ENCODE assay signal across 23 cellular contexts in the genomic region with DNA sequence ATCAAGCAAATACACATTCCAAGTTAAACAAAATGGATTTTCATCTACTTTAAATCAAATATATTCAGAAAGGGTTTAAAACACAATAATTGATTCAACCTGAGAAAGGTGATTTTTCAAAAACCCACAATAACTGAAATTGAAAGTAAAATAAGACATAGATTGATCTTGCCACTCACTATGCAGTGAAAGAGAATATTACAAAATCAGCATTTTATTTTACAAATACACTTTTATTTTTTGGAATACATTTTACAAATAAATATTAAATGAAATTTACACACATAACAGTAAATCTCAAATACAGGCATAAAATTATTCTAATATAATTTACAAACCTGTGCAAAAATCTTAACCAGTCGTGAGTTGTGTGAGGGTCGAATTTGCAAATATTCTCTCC. TPM values are rescaled to one million over a fixed set of nuclear protein-coding genes. Genes with fewer than 3 reads are reported as not detected.
DNase-seq lines count a peak whose midpoint lies in the region; ATAC-seq, FAIRE-seq and TF ChIP-seq lines count a peak whose summit lies in the region.
"Had no signal": no experiment of that assay in that cellular context is flagged by ENCODE, and none has a peak within 500 bp of the region (broad histone marks: within the 10 kb centered on the region; RNA-seq: fewer than 3 reads in every experiment).

No MANE protein-coding gene starts in this region.

- H3K36me3 ChIP-seq in HepG2 (replicated peaks in 1 of 2; ENCODE audit: control insufficient read depth in 1 of 2, insufficient read depth in 2 of 2, low read length in 2 of 2) (peaks cover 0 to 1% of the 10 kb centered on the region in 2 experiments; a peak in 2 of 5 replicates), right lobe of liver (peaks cover 0 to 5% (median 0%) of the 10 kb centered on the region in 4 donors), pancreas (no peaks in the 10 kb centered on the region)
- H3K36me3 ChIP-seq: BE2C had no signal

- in situ Hi-C loops in HepG2 (cut with HindIII; ENCODE audit: extremely low pct_ligation_motif_present, low pct_unique_long_range_greater_than_20kb) = no loop called here

- H2AFZ ChIP-seq in HepG2 (ENCODE audit: low read length) = no peak overlapping the region

- ATAC-seq in HepG2 (no peak), right lobe of liver (no peak), pancreas (no peak)

- no TSS peak for BruUV-seq in HepG2 (replicated peaks; lab: Mats Ljungman, UMichigan)

- WGBS in HepG2 (ENCODE audit: low lambda C conversion rate) = 98% methylated on average over 2 of the region's 2 CpGs
- 87% methylated on average over 2 of the region's 2 CpGs for WGBS in right lobe of liver (ENCODE audit: insufficient coverage, low coverage, low lambda C conversion rate, missing lambda C conversion rate)
- 95 to 98% methylated on average over 2 of the region's 2 CpGs for WGBS in pancreas, 2 donors

- TF ChIP-seq CTCF in HepG2 (CRISPR knock-in tag; IDR thresholded peaks at IDR 0.05) (no peak), right lobe of liver (IDR thresholded peaks at IDR 0.05) (no peak), pancreas (IDR thresholded peaks at IDR 0.05) (no peak)

- POLR2A ChIA-PET in HepG2 (lab: Yijun Ruan, JAX) = interaction anchor here (1.9 kb wide), 1 partner anchor 11 kb away, joined by 6 read pairs; a partner anchor contains a TSS

- H3K4me3 ChIP-seq in HepG2 (replicated peaks in 1 of 3; ENCODE audit: insufficient read depth in 1 of 3, low read depth in 2 of 3, low read length in 3 of 3) = no peak overlapping the region
- no peak overlapping the region for H3K4me3 ChIP-seq in right lobe of liver
- no peak overlapping the region for H3K4me3 ChIP-seq in pancreas
- H3K4me3 ChIP-seq: BLaER1 treated with 17β-estradiol and CSF1 and Interleukin-3, amounts not matched to agents 10 nM and 100 nM; HAP-1 had no signal

- H3K27ac ChIP-seq in HepG2 (ENCODE audit: extremely low read length, insufficient read depth, low read length) = no peak overlapping the region
- no peak overlapping the region for H3K27ac ChIP-seq in right lobe of liver
- H3K27ac ChIP-seq in pancreas = no peak overlapping the region
- H3K27ac ChIP-seq: 22Rv1 had no signal

- no peaks in the 10 kb centered on the region for H4K20me1 ChIP-seq in HepG2 (ENCODE audit: insufficient read depth, low read length)
- H4K20me1 ChIP-seq: BLaER1 treated with 17β-estradiol and CSF1 and Interleukin-3, amounts not matched to agents 10 nM and 100 nM had no signal

- H3K9ac ChIP-seq in HepG2 (ENCODE audit: insufficient read depth, low read depth, low read length) = no peak overlapping the region
- H3K9ac ChIP-seq: BLaER1 treated with 17β-estradiol and CSF1 and Interleukin-3, amounts not matched to agents 10 nM and 100 nM had no signal

- intact Hi-C loops in HepG2 (cut with micrococcal nuclease; ENCODE audit: unreplicated experiment) = no loop called here
- intact Hi-C loops in right lobe of liver (cut with DNase I) = no loop called here
- intact Hi-C loops in pancreas (cut with DNase I) = no loop called here

- no peaks in the 10 kb centered on the region for H3K27me3 ChIP-seq in HepG2 (ENCODE audit: control insufficient read depth in 1 of 2, insufficient read depth in 2 of 2, low read length in 2 of 2)
- no peaks in the 10 kb centered on the region for H3K27me3 ChIP-seq in right lobe of liver
- H3K27me3 ChIP-seq in pancreas = no peaks in the 10 kb centered on the region
- H3K27me3 ChIP-seq: BE2C; BLaER1 treated with 17β-estradiol and CSF1 and Interleukin-3, amounts not matched to agents 10 nM and 100 nM had no signal

- H3K4me1 ChIP-seq in HepG2 (ENCODE audit: insufficient read depth, low read length) (peaks cover 37% of the 10 kb centered on the region), right lobe of liver (peaks cover 0 to 3% (median 0%) of the 10 kb centered on the region in 4 donors), pancreas (peaks cover 0 to 6% (median 0%) of the 10 kb centered on the region in 3 donors)
- H3K4me1 ChIP-seq: BE2C, HAP-1 had no signal

- no peak overlapping the region for H3K4me2 ChIP-seq in HepG2 (ENCODE audit: low read depth, low read length)
- H3K4me2 ChIP-seq: BLaER1 treated with 17β-estradiol and CSF1 and Interleukin-3, amounts not matched to agents 10 nM and 100 nM had no signal

- H3K9me3 ChIP-seq in HepG2 (ENCODE audit: low read length) (no peaks in the 10 kb centered on the region), right lobe of liver (no peaks in the 10 kb centered on the region), pancreas (no peaks in the 10 kb centered on the region)
- H3K9me3 ChIP-seq: BE2C; BLaER1 treated with 17β-estradiol and CSF1 and Interleukin-3, amounts not matched to agents 10 nM and 100 nM; HAP-1 had no signal

- TF ChIP-seq RAD21 in HepG2 (CRISPR knock-in tag; IDR thresholded peaks at IDR 0.05) = no peak

- no peaks in the 10 kb centered on the region for H3K79me2 ChIP-seq in HepG2 (ENCODE audit: insufficient read depth, low read length)

- no peak for FAIRE-seq in HepG2 (lab: Jason Lieb, UNC)
- FAIRE-seq in endometrium (lab: Jason Lieb, UNC) = peak; percentile 18
- peak; percentile 39 for FAIRE-seq in pancreas (lab: Jason Lieb, UNC)
- FAIRE-seq: A204.1, D721Med, GM12892, H54 had no signal

- CTCF ChIA-PET in HepG2 (lab: Yijun Ruan, JAX; ENCODE audit: low intra/inter-chr PET ratio, low total read pairs) = no interaction called here

- DNase-seq in HepG2 (ENCODE audit: low spot score) (no peak), right lobe of liver (no peak), pancreas (no peak), DMS153 (lab: John Stamatoyannopoulos, UW) (no peak), HuH-7 (ENCODE audit: low spot score) (no peak)
- DNase-seq: ACHN; BE2C; CD4-positive, alpha-beta T cell; CD8-positive, alpha-beta memory T cell; DMS 273 treated with DMSO at 0.1 percent for 48 hours; DMS53; DMS79 treated with DMSO at 0.1 percent for 48 hours; GF-D8; GOT3; HFFc6 had no signal

- TF ChIP-seq EP300 in HepG2 (IDR thresholded peaks at IDR 0.05; ENCODE audit: low read depth in 2 of 2, low read length in 2 of 2) (no peak), HepG2 (CRISPR knock-in tag; IDR thresholded peaks at IDR 0.05; ENCODE audit: borderline replicate concordance) (no peak)

- TF ChIP-seq POLR2A in HepG2 (IDR thresholded peaks at IDR 0.05; ENCODE audit: insufficient read depth in 1 of 2, low read depth in 2 of 2, low read length in 2 of 2) = no peak
- TF ChIP-seq POLR2A in right lobe of liver (IDR thresholded peaks at IDR 0.05) = no peak

RNA-seq across cellular contexts. Expression of a gene that starts 11.5 kb away (rescaled TPM):
- total RNA-seq in HepG2 (2016; rRNA removed; fragmentation: Illumina TruSeq; extraction: Trizol) (15.1 and 19.4 TPM in 2 replicates), right lobe of liver (1 to 10 TPM; 2.1 to 5.6 (median 3.7) TPM), pancreas (1 to 10 TPM; 1.8 to 3.6 (median 2.7) TPM)
- total RNA-seq in HepG2 (2016; cell fraction: cytosol; rRNA removed; fragmentation: Illumina TruSeq; extraction: Trizol; ENCODE audit: low read depth) = 4.2 and 4.9 TPM in 2 replicates
- total RNA-seq in HepG2 (2016; cell fraction: insoluble cytoplasmic fraction; rRNA removed; fragmentation: Illumina TruSeq; extraction: Trizol) = 15.4 and 19.7 TPM in 2 replicates
- 6.6 and 7.0 TPM in 2 replicates for total RNA-seq in HepG2 (2016; cell fraction: membrane; rRNA removed; fragmentation: Illumina TruSeq; extraction: Trizol)
- 12.6 and 15.6 TPM in 2 replicates for total RNA-seq in HepG2 (2016; cell fraction: nucleus; rRNA removed; fragmentation: Illumina TruSeq; extraction: Trizol)
- polyA plus RNA-seq in HepG2 (2011; rRNA removed) (10.9 and 13.9 TPM in 2 replicates), pancreas (1 to 10 TPM; 1.6 to 2.4 TPM)
- polyA plus RNA-seq in HepG2 (2011; cell fraction: cytosol; rRNA removed) = 7.8 and 7.9 TPM in 2 replicates
- 9.8 and 11.9 TPM in 2 replicates for polyA plus RNA-seq in HepG2 (2011; cell fraction: nucleus; rRNA removed)
- 8.9 TPM in 2 replicates for polyA plus RNA-seq in HepG2 (2012)
- 1.2 and 1.3 TPM in 2 replicates for polyA plus RNA-seq in HepG2 (2016; cell fraction: cytosol; fragmentation: Illumina TruSeq; extraction: Trizol; ENCODE audit: low read depth)
- polyA plus RNA-seq in HepG2 (2016; cell fraction: insoluble cytoplasmic fraction; fragmentation: Illumina TruSeq; extraction: Trizol; ENCODE audit: low read depth) = 13.3 and 15.0 TPM in 2 replicates
- 1.8 TPM in 2 replicates for polyA plus RNA-seq in HepG2 (2016; cell fraction: membrane; fragmentation: Illumina TruSeq; extraction: Trizol; ENCODE audit: low read depth)
- 13.9 and 14.0 TPM in 2 replicates for polyA plus RNA-seq in HepG2 (2016; cell fraction: nucleus; fragmentation: Illumina TruSeq; extraction: Trizol; ENCODE audit: insufficient read depth, low read depth)
- 6.2 and 7.1 TPM in 2 replicates for polyA minus RNA-seq in HepG2 (2011; rRNA and poly(A)+ RNA removed; ENCODE audit: low replicate concordance)
- 8.8 and 9.5 TPM in 2 replicates for polyA minus RNA-seq in HepG2 (2011; cell fraction: cytosol; rRNA and poly(A)+ RNA removed)
- 21.0 and 25.5 TPM in 2 replicates for polyA minus RNA-seq in HepG2 (2011; cell fraction: nucleus; rRNA and poly(A)+ RNA removed)

RNA-seq across cellular contexts. Expression of a gene that starts 11.8 kb away (rescaled TPM):
- total RNA-seq in HepG2 (2016; rRNA removed; fragmentation: Illumina TruSeq; extraction: Trizol) (94.8 and 133 TPM in 2 replicates), right lobe of liver (10 to 100 TPM; 27.2 to 37.4 (median 30.7) TPM), pancreas (10 to 100 TPM; 27.0 to 42.0 (median 33.6) TPM)
- 45.3 and 48.4 TPM in 2 replicates for total RNA-seq in HepG2 (2016; cell fraction: cytosol; rRNA removed; fragmentation: Illumina TruSeq; extraction: Trizol; ENCODE audit: low read depth)
- 94.6 and 133 TPM in 2 replicates for total RNA-seq in HepG2 (2016; cell fraction: insoluble cytoplasmic fraction; rRNA removed; fragmentation: Illumina TruSeq; extraction: Trizol)
- 77.8 and 78.0 TPM in 2 replicates for total RNA-seq in HepG2 (2016; cell fraction: membrane; rRNA removed; fragmentation: Illumina TruSeq; extraction: Trizol)
- total RNA-seq in HepG2 (2016; cell fraction: nucleus; rRNA removed; fragmentation: Illumina TruSeq; extraction: Trizol) = 49.2 and 51.5 TPM in 2 replicates
- polyA plus RNA-seq in HepG2 (2011; rRNA removed) (40.8 and 53.4 TPM in 2 replicates), pancreas (10 to 100 TPM; 47.1 to 50.0 TPM)
- polyA plus RNA-seq in HepG2 (2011; cell fraction: cytosol; rRNA removed) = 33.3 and 37.5 TPM in 2 replicates
- polyA plus RNA-seq in HepG2 (2011; cell fraction: nucleus; rRNA removed) = 15.1 and 19.9 TPM in 2 replicates
- 60.7 and 69.3 TPM in 2 replicates for polyA plus RNA-seq in HepG2 (2012)
- 40.3 and 41.0 TPM in 2 replicates for polyA plus RNA-seq in HepG2 (2016; cell fraction: cytosol; fragmentation: Illumina TruSeq; extraction: Trizol; ENCODE audit: low read depth)
- polyA plus RNA-seq in HepG2 (2016; cell fraction: insoluble cytoplasmic fraction; fragmentation: Illumina TruSeq; extraction: Trizol; ENCODE audit: low read depth) = 132 and 137 TPM in 2 replicates
- polyA plus RNA-seq in HepG2 (2016; cell fraction: membrane; fragmentation: Illumina TruSeq; extraction: Trizol; ENCODE audit: low read depth) = 67.1 and 72.3 TPM in 2 replicates
- polyA plus RNA-seq in HepG2 (2016; cell fraction: nucleus; fragmentation: Illumina TruSeq; extraction: Trizol; ENCODE audit: insufficient read depth, low read depth) = 76.0 and 78.0 TPM in 2 replicates
- 36.2 and 55.8 TPM in 2 replicates for polyA minus RNA-seq in HepG2 (2011; rRNA and poly(A)+ RNA removed; ENCODE audit: low replicate concordance)
- polyA minus RNA-seq in HepG2 (2011; cell fraction: cytosol; rRNA and poly(A)+ RNA removed) = 33.5 and 35.7 TPM in 2 replicates
- 19.4 and 20.3 TPM in 2 replicates for polyA minus RNA-seq in HepG2 (2011; cell fraction: nucleus; rRNA and poly(A)+ RNA removed)

RNA-seq across cellular contexts. Expression of a gene that starts 33.1 kb away (rescaled TPM):
- total RNA-seq in HepG2 (2016; rRNA removed; fragmentation: Illumina TruSeq; extraction: Trizol) (21.3 and 28.1 TPM in 2 replicates), right lobe of liver (10 to 100 TPM in 3 of 6 experiments, 1 to 10 TPM in 3; 2.2 to 19.1 (median 7.9) TPM), pancreas (10 to 100 TPM in 4 of 6 donors, 1 to 10 TPM in 2; 7.1 to 17.6 (median 12.8) TPM)
- total RNA-seq in HepG2 (2016; cell fraction: cytosol; rRNA removed; fragmentation: Illumina TruSeq; extraction: Trizol; ENCODE audit: low read depth) = 6.0 and 6.9 TPM in 2 replicates
- total RNA-seq in HepG2 (2016; cell fraction: insoluble cytoplasmic fraction; rRNA removed; fragmentation: Illumina TruSeq; extraction: Trizol) = 22.4 and 29.7 TPM in 2 replicates
- 15.7 and 18.0 TPM in 2 replicates for total RNA-seq in HepG2 (2016; cell fraction: membrane; rRNA removed; fragmentation: Illumina TruSeq; extraction: Trizol)
- total RNA-seq in HepG2 (2016; cell fraction: nucleus; rRNA removed; fragmentation: Illumina TruSeq; extraction: Trizol) = 19.0 and 22.0 TPM in 2 replicates
- polyA plus RNA-seq in HepG2 (2011; rRNA removed) (9.9 and 10.1 TPM in 2 replicates), pancreas (1 to 10 TPM; 2.9 to 6.8 TPM)
- 6.6 and 8.9 TPM in 2 replicates for polyA plus RNA-seq in HepG2 (2011; cell fraction: cytosol; rRNA removed)
- 6.8 and 7.4 TPM in 2 replicates for polyA plus RNA-seq in HepG2 (2011; cell fraction: nucleus; rRNA removed)
- polyA plus RNA-seq in HepG2 (2012) = 8.4 and 12.6 TPM in 2 replicates
- polyA plus RNA-seq in HepG2 (2016; cell fraction: cytosol; fragmentation: Illumina TruSeq; extraction: Trizol; ENCODE audit: low read depth) = 1.8 and 2.3 TPM in 2 replicates
- 19.3 and 20.2 TPM in 2 replicates for polyA plus RNA-seq in HepG2 (2016; cell fraction: insoluble cytoplasmic fraction; fragmentation: Illumina TruSeq; extraction: Trizol; ENCODE audit: low read depth)
- 6.7 and 7.2 TPM in 2 replicates for polyA plus RNA-seq in HepG2 (2016; cell fraction: membrane; fragmentation: Illumina TruSeq; extraction: Trizol; ENCODE audit: low read depth)
- polyA plus RNA-seq in HepG2 (2016; cell fraction: nucleus; fragmentation: Illumina TruSeq; extraction: Trizol; ENCODE audit: insufficient read depth, low read depth) = 28.6 and 33.9 TPM in 2 replicates
- polyA minus RNA-seq in HepG2 (2011; rRNA and poly(A)+ RNA removed; ENCODE audit: low replicate concordance) = 14.8 and 27.8 TPM in 2 replicates
- 13.6 and 18.8 TPM in 2 replicates for polyA minus RNA-seq in HepG2 (2011; cell fraction: cytosol; rRNA and poly(A)+ RNA removed)
- polyA minus RNA-seq in HepG2 (2011; cell fraction: nucleus; rRNA and poly(A)+ RNA removed) = 14.2 and 17.7 TPM in 2 replicates
